20 cellular contexts compared by ENCODE assay signal in the genomic region with DNA sequence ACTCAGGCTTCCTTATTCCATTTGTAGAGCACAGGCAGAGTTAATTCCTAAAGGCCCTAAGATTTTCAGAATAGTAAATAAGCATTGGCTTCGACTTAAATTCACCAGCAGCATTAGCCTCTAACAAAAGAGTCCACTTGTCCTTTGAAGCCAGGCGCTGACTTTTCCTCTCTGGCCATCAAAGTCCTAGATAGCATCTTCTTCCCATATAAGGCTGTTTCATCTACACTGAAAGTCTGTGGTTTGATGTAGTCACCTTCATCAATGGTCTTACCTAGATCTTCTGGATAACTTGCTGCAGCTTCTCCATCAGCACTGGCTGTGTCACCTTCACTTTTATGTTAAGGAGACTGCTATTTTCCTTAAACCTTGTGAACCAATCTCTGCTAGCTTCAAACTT.
"Had no signal": no experiment of that assay in that cellular context is flagged by ENCODE, and none has a peak within 500 bp of the region (broad histone marks: within the 10 kb centered on the region; RNA-seq: fewer than 3 reads in every experiment).

No MANE protein-coding gene starts in this region.

- DNase-seq: stimulated activated CD4-positive, alpha-beta T cell treated with anti-CD3 and anti-CD28 coated beads, Interleukin-2, amount 100 ng/mL, for 48 hours; stimulated activated CD4-positive, alpha-beta T cell treated with anti-CD3 and anti-CD28 coated beads, Interleukin-4, amount 100 ng/mL, for 1 hour; stimulated activated CD4-positive, alpha-beta T cell treated with anti-CD3 and anti-CD28 coated beads, Interleukin-4, amount 100 ng/mL, for 24 hours; stimulated activated CD4-positive, alpha-beta T cell treated with anti-CD3 and anti-CD28 coated beads, Interleukin-4, amount 100 ng/mL, for 4 hours; stimulated activated CD8-positive, alpha-beta memory T cell treated with anti-CD3 and anti-CD28 coated beads, Interleukin-4, amount 100 ng/mL, for 48 hours; stimulated activated naive B cell treated with anti-CD40 and anti-IgM and Interleukin-4, amounts not matched to agents 10 μg/mL and 1 μg/mL and 100 μg/mL, for 72 hours; stimulated activated naive CD4-positive, alpha-beta T cell; stimulated activated naive CD4-positive, alpha-beta T cell treated with Interleukin-2 at 50 U/mL for 16 hours; stimulated activated naive CD8-positive, alpha-beta T cell treated with anti-CD3 and anti-CD28 coated beads, Interleukin-15, amount 100 ng/mL, for 72 hours; stimulated activated naive CD8-positive, alpha-beta T cell treated with anti-CD3 and anti-CD28 coated beads, Interleukin-15, Interleukin-2, amounts not matched to agents 100 U/mL and 50 U/mL, for 24 hours; stomach; substantia nigra; testis; thyroid gland; tibial artery; transverse colon; trophoblast cell; upper lobe of left lung; upper lobe of right lung; uterus had no signal
